8 cellular contexts compared by ENCODE assay signal in the genomic region with DNA sequence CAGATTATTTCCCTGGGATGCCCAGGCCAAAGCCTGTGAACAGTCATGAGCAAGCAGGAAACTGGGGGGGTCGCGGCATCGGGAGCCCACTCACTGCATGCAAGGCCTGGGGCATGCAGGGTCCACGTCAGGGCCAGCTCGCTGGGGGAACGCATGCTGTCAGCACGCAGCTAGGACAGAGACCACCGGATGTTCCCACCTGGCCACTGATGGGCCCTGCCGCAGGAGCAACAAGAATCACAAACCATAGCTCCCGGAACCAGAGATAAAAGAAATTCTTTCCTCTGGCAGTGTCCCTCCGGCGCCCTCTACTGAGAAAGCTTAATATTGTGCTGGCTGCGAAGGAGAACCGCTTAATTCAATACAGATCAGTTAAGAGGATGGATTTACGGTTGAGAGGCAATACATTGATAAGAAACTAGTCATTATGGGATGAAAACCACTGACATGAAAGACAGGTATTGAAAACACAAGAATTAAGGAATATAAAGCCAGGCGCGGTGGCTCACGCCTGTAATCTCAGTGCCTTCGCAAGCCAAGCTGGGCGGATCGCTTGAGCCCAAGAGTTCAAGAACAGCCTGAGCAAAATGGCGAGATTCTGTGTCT. TPM values are rescaled to one million over a fixed set of nuclear protein-coding genes. Genes with fewer than 3 reads are reported as not detected.
DNase-seq lines count a peak whose midpoint lies in the region; ATAC-seq and TF ChIP-seq lines count a peak whose summit lies in the region.

No MANE protein-coding gene starts in this region.

- H3K27ac Mint-ChIP-seq in CD8-positive, alpha-beta memory T cell = peak overlapping the region in 3 of 8 donors; percentile 36 to 57 (median 38)
- no peak overlapping the region for H3K27ac Mint-ChIP-seq in activated T-helper 2 cell treated with anti-CD3 and anti-CD28 coated beads, Interferon-gamma antibody, Interleukin-2, Interleukin-4, amounts not matched to agents 10 μg/mL and 5 μg/mL and 100 μg/mL, durations not matched to agents 14 hours and 24 hours and 36 hours

- no peak overlapping the region for H3K4me2 ChIP-seq in KMS-11

- H3K9ac ChIP-seq in KMS-11 = no peak overlapping the region

- intact Hi-C loops in activated T-helper 2 cell treated with anti-CD3 and anti-CD28 coated beads, Interferon-gamma antibody, Interleukin-2, Interleukin-4, amounts not matched to agents 10 μg/mL and 5 μg/mL and 100 μg/mL, durations not matched to agents 14 hours and 24 hours and 36 hours (cut with micrococcal nuclease) = loop anchor here (2.0 kb wide), 1 partner anchor 165 kb away; the partner anchor contains the start of gene VARS2

- no peaks in the 10 kb centered on the region for H3K36me3 Mint-ChIP-seq in CD8-positive, alpha-beta memory T cell
- no peaks in the 10 kb centered on the region for H3K36me3 Mint-ChIP-seq in activated T-helper 2 cell treated with anti-CD3 and anti-CD28 coated beads, Interferon-gamma antibody, Interleukin-2, Interleukin-4, amounts not matched to agents 10 μg/mL and 5 μg/mL and 100 μg/mL, durations not matched to agents 14 hours and 24 hours and 36 hours (ENCODE audit: low read depth)

- peak overlapping the region; percentile 37 for H3K4me3 ChIP-seq in CD8-positive, alpha-beta memory T cell (ENCODE audit: low read length)
- H3K4me3 ChIP-seq in KMS-11 (IDR thresholded peaks at IDR 0.05; ENCODE audit: insufficient read depth, low read depth, low read length) = no peak overlapping the region
- H3K4me3 ChIP-seq in RWPE2 (ENCODE audit: severe bottlenecking) = no peak overlapping the region
- no peak overlapping the region for H3K4me3 ChIP-seq in fibroblast of pulmonary artery (replicated peaks; ENCODE audit: low read depth, low read length)
- H3K4me3 ChIP-seq in suprapubic skin = no peak overlapping the region

- peaks cover 5% of the 10 kb centered on the region for H3K4me1 ChIP-seq in CD8-positive, alpha-beta memory T cell (ENCODE audit: insufficient read depth, low read length)
- H3K4me1 ChIP-seq in KMS-11 (ENCODE audit: low read depth, poor library complexity, severe bottlenecking) = no peaks in the 10 kb centered on the region
- no peaks in the 10 kb centered on the region for H3K4me1 ChIP-seq in RWPE2 (ENCODE audit: insufficient read depth, poor library complexity, severe bottlenecking)
- H3K4me1 ChIP-seq in suprapubic skin = peaks cover 9% of the 10 kb centered on the region

- H3K27me3 Mint-ChIP-seq in CD8-positive, alpha-beta memory T cell = peaks cover 3 to 5% of the 10 kb centered on the region in 2 donors
- H3K27me3 Mint-ChIP-seq in activated T-helper 2 cell treated with anti-CD3 and anti-CD28 coated beads, Interferon-gamma antibody, Interleukin-2, Interleukin-4, amounts not matched to agents 10 μg/mL and 5 μg/mL and 100 μg/mL, durations not matched to agents 14 hours and 24 hours and 36 hours (ENCODE audit: low read depth) = peaks cover 7% of the 10 kb centered on the region

- CTCF ChIA-PET in CD8-positive, alpha-beta memory T cell (lab: Charles Lee) = interaction anchor here (0.6 to 5.7 kb wide), 33 partner anchors 8 to 401 kb away, joined by 3 to 33 read pairs (median 4); partner anchors contain the start of gene VARS2

- no peaks in the 10 kb centered on the region for H3K9me3 ChIP-seq in CD8-positive, alpha-beta memory T cell (ENCODE audit: low read length)
- H3K9me3 ChIP-seq in RWPE2 (ENCODE audit: severe bottlenecking) (no peaks in the 10 kb centered on the region), suprapubic skin (no peaks in the 10 kb centered on the region)

- H2AFZ ChIP-seq in KMS-11 (ENCODE audit: low read depth) = peak overlapping the region; percentile 29; the same call in 1 of the 2 replicates

- POLR2A ChIA-PET in CD8-positive, alpha-beta memory T cell (lab: Charles Lee) = interaction anchor here (1.0 to 1.1 kb wide), 2 partner anchors 14 to 260 kb away, joined by 4 read pairs; no protein-coding TSS in a partner anchor

- DNase-seq in CD8-positive, alpha-beta memory T cell = peak; percentile 36 to 71 (median 49)
- DNase-seq in RWPE2 (ENCODE audit: low spot score) (no peak), fibroblast of pulmonary artery (ENCODE audit: low read depth) (peak; percentile 76), nucleus accumbens (lab: John Stamatoyannopoulos, UW) (peak in 44 of 56 donors; percentile 13 to 84 (median 50)), suprapubic skin (ENCODE audit: low spot score in 2 of 2) (peak in 1 of 2 donors; percentile 74)
- peak; percentile 54 for DNase-seq in activated T-helper 2 cell treated with anti-CD3 and anti-CD28 coated beads, Interferon-gamma antibody, Interleukin-2, Interleukin-4, amounts not matched to agents 10 μg/mL and 5 μg/mL and 100 μg/mL, durations not matched to agents 14 hours and 24 hours and 36 hours (ENCODE audit: low spot score)

- no peak overlapping the region for H3K27ac ChIP-seq in CD8-positive, alpha-beta memory T cell (ENCODE audit: low read depth, low read length)
- no peak overlapping the region for H3K27ac ChIP-seq in KMS-11
- H3K27ac ChIP-seq in RWPE2 (ENCODE audit: poor library complexity, severe bottlenecking) = no peak overlapping the region
- no peak overlapping the region for H3K27ac ChIP-seq in suprapubic skin

- TF ChIP-seq EP300 in suprapubic skin (IDR thresholded peaks at IDR 0.05) = no peak

- TF ChIP-seq POLR2A in suprapubic skin (IDR thresholded peaks at IDR 0.05) = no peak

- no peaks in the 10 kb centered on the region for H3K79me2 ChIP-seq in KMS-11 (ENCODE audit: insufficient read depth, low read depth)

- ATAC-seq in RWPE2 (ENCODE audit: low read depth) = peak; percentile 71
- no peak for ATAC-seq in HG03469 (IDR thresholded peaks at IDR 0.05; ENCODE audit: unreplicated experiment)

- no peaks in the 10 kb centered on the region for H3K36me3 ChIP-seq in CD8-positive, alpha-beta memory T cell (ENCODE audit: insufficient read depth, low read length)
- H3K36me3 ChIP-seq in KMS-11 (ENCODE audit: insufficient read depth) = no peaks in the 10 kb centered on the region
- no peaks in the 10 kb centered on the region for H3K36me3 ChIP-seq in RWPE2 (ENCODE audit: low read depth)
- no peaks in the 10 kb centered on the region for H3K36me3 ChIP-seq in suprapubic skin

- WGBS in suprapubic skin = 20% methylated on average over 19 of the region's 22 CpGs

- H3K27me3 ChIP-seq in CD8-positive, alpha-beta memory T cell (ENCODE audit: insufficient read depth, low read length, poor library complexity, severe bottlenecking) = no peaks in the 10 kb centered on the region
- H3K27me3 ChIP-seq in KMS-11 (ENCODE audit: insufficient read depth, low read depth) (no peaks in the 10 kb centered on the region), RWPE2 (ENCODE audit: insufficient read depth, poor library complexity, severe bottlenecking) (no peaks in the 10 kb centered on the region), suprapubic skin (no peaks in the 10 kb centered on the region)

- H3K4me1 Mint-ChIP-seq in CD8-positive, alpha-beta memory T cell = peaks cover 2 to 9% (median 9%) of the 10 kb centered on the region in 3 donors
- H3K4me1 Mint-ChIP-seq in activated T-helper 2 cell treated with anti-CD3 and anti-CD28 coated beads, Interferon-gamma antibody, Interleukin-2, Interleukin-4, amounts not matched to agents 10 μg/mL and 5 μg/mL and 100 μg/mL, durations not matched to agents 14 hours and 24 hours and 36 hours (ENCODE audit: low read depth) = peaks cover 1% of the 10 kb centered on the region

- H3K9me3 Mint-ChIP-seq in CD8-positive, alpha-beta memory T cell = no peaks in the 10 kb centered on the region
- no peaks in the 10 kb centered on the region for H3K9me3 Mint-ChIP-seq in activated T-helper 2 cell treated with anti-CD3 and anti-CD28 coated beads, Interferon-gamma antibody, Interleukin-2, Interleukin-4, amounts not matched to agents 10 μg/mL and 5 μg/mL and 100 μg/mL, durations not matched to agents 14 hours and 24 hours and 36 hours

- TF ChIP-seq CTCF in KMS-11 (conservative IDR thresholded peaks at IDR 0.05; ENCODE audit: low read depth, low read length) = peak; percentile 89
- peak; percentile 95 for TF ChIP-seq CTCF in RWPE2 (IDR thresholded peaks at IDR 0.05; ENCODE audit: poor library complexity, severe bottlenecking)
- TF ChIP-seq CTCF in fibroblast of pulmonary artery (IDR thresholded peaks at IDR 0.05; ENCODE audit: low read length, missing control alignments) = peak; percentile 83
- peak; percentile 47 to 80 for TF ChIP-seq CTCF in suprapubic skin (IDR thresholded peaks at IDR 0.05)

- peak overlapping the region in 6 of 7 donors; percentile 63 to 88 (median 72) for H3K4me3 Mint-ChIP-seq in CD8-positive, alpha-beta memory T cell
- H3K4me3 Mint-ChIP-seq in activated T-helper 2 cell treated with anti-CD3 and anti-CD28 coated beads, Interferon-gamma antibody, Interleukin-2, Interleukin-4, amounts not matched to agents 10 μg/mL and 5 μg/mL and 100 μg/mL, durations not matched to agents 14 hours and 24 hours and 36 hours (ENCODE audit: low read depth) = no peak overlapping the region

- no peaks in the 10 kb centered on the region for H4K20me1 ChIP-seq in KMS-11 (ENCODE audit: insufficient read depth)

RNA-seq across cellular contexts. Expression of gene C6orf15, which starts 32.6 kb away (rescaled TPM):
- not detected for total RNA-seq in CD8-positive, alpha-beta memory T cell
- polyA plus RNA-seq in CD8-positive, alpha-beta memory T cell = not detected
- total RNA-seq in activated T-helper 2 cell treated with anti-CD3 and anti-CD28 coated beads, Interferon-gamma antibody, Interleukin-2, Interleukin-4, amounts not matched to agents 10 μg/mL and 5 μg/mL and 100 μg/mL, durations not matched to agents 14 hours and 24 hours and 36 hours = not detected in 2 replicates
- total RNA-seq in suprapubic skin = 10 to 100 TPM in 2 of 4 donors, 1 to 10 TPM in 2; 5.5 to 20.7 (median 8.8) TPM

RNA-seq across cellular contexts. Expression of gene PSORS1C1, which starts 34.8 kb away (rescaled TPM):
- not detected for total RNA-seq in CD8-positive, alpha-beta memory T cell
- not detected for polyA plus RNA-seq in CD8-positive, alpha-beta memory T cell
- total RNA-seq in activated T-helper 2 cell treated with anti-CD3 and anti-CD28 coated beads, Interferon-gamma antibody, Interleukin-2, Interleukin-4, amounts not matched to agents 10 μg/mL and 5 μg/mL and 100 μg/mL, durations not matched to agents 14 hours and 24 hours and 36 hours = not detected in 2 replicates
- total RNA-seq in suprapubic skin = 10 to 100 TPM in 1 of 4 donors, 1 to 10 TPM in 3; 4.1 to 15.8 (median 5.5) TPM

RNA-seq across cellular contexts. Expression of gene CDSN, which starts 40.5 kb away (rescaled TPM):
- total RNA-seq in CD8-positive, alpha-beta memory T cell = not detected
- not detected for polyA plus RNA-seq in CD8-positive, alpha-beta memory T cell
- total RNA-seq in activated T-helper 2 cell treated with anti-CD3 and anti-CD28 coated beads, Interferon-gamma antibody, Interleukin-2, Interleukin-4, amounts not matched to agents 10 μg/mL and 5 μg/mL and 100 μg/mL, durations not matched to agents 14 hours and 24 hours and 36 hours = not detected in 2 replicates
- 100 to 1,000 TPM in 3 of 4 donors, 10 to 100 TPM in 1; 16.3 to 598 (median 403) TPM for total RNA-seq in suprapubic skin

RNA-seq across cellular contexts. Expression of gene PSORS1C2, which starts 59.1 kb away (rescaled TPM):
- total RNA-seq in CD8-positive, alpha-beta memory T cell = not detected
- not detected for polyA plus RNA-seq in CD8-positive, alpha-beta memory T cell
- total RNA-seq in activated T-helper 2 cell treated with anti-CD3 and anti-CD28 coated beads, Interferon-gamma antibody, Interleukin-2, Interleukin-4, amounts not matched to agents 10 μg/mL and 5 μg/mL and 100 μg/mL, durations not matched to agents 14 hours and 24 hours and 36 hours = not detected in 2 replicates
- total RNA-seq in suprapubic skin = 10 to 100 TPM in 3 of 4 donors, 1 to 10 TPM in 1; 5.9 to 63.0 (median 27.8) TPM

Comparison
In these comparisons a context has a peak if more than half of its experiments do, and no peak if none do; other contexts are left out.
1. RNA of gene CDSN, which starts 40.5 kb away (total RNA-seq): 16.3 to 598 TPM in suprapubic skin; not detected in CD8-positive, alpha-beta memory T cell and not detected in activated T-helper 2 cell treated with anti-CD3 and anti-CD28 coated beads, Interferon-gamma antibody, Interleukin-2, Interleukin-4, amounts not matched to agents 10 μg/mL and 5 μg/mL and 100 μg/mL, durations not matched to agents 14 hours and 24 hours and 36 hours; every median in the first group is over 10 times any median in the second.
2. Peak in every context shown above with its lines, with median percentiles within 50 percentile points of each other: CTCF ChIP-seq.